Comparison of ENCODE assay signal across 2 cellular contexts in the genomic region with DNA sequence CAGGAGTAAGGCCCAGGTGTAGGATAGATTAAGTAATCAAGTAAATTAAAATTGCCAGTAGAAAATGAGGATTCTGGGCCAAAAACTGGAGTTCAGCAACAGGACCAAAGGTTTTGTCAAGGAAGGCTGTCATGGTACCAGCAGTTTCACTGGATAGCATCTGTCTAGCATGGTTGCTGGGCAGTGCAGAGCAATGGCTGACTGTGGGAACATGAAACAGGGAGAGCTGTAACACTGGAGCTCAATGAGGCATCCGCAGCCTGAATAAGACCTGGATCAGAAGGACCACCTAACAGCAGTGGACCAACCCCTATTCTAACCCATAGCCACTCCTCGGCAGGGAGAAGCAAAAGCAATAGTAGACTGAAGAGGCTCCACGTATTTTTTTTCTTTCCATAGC.
TF ChIP-seq lines count a peak whose summit lies in the region.

No MANE protein-coding gene starts in this region.

TF ChIP-seq in GM23338, 12 proteins besides CTCF, POLR2A, EP300 and RAD21 (continues in another document):
- TF ChIP-seq, protein P1, sequence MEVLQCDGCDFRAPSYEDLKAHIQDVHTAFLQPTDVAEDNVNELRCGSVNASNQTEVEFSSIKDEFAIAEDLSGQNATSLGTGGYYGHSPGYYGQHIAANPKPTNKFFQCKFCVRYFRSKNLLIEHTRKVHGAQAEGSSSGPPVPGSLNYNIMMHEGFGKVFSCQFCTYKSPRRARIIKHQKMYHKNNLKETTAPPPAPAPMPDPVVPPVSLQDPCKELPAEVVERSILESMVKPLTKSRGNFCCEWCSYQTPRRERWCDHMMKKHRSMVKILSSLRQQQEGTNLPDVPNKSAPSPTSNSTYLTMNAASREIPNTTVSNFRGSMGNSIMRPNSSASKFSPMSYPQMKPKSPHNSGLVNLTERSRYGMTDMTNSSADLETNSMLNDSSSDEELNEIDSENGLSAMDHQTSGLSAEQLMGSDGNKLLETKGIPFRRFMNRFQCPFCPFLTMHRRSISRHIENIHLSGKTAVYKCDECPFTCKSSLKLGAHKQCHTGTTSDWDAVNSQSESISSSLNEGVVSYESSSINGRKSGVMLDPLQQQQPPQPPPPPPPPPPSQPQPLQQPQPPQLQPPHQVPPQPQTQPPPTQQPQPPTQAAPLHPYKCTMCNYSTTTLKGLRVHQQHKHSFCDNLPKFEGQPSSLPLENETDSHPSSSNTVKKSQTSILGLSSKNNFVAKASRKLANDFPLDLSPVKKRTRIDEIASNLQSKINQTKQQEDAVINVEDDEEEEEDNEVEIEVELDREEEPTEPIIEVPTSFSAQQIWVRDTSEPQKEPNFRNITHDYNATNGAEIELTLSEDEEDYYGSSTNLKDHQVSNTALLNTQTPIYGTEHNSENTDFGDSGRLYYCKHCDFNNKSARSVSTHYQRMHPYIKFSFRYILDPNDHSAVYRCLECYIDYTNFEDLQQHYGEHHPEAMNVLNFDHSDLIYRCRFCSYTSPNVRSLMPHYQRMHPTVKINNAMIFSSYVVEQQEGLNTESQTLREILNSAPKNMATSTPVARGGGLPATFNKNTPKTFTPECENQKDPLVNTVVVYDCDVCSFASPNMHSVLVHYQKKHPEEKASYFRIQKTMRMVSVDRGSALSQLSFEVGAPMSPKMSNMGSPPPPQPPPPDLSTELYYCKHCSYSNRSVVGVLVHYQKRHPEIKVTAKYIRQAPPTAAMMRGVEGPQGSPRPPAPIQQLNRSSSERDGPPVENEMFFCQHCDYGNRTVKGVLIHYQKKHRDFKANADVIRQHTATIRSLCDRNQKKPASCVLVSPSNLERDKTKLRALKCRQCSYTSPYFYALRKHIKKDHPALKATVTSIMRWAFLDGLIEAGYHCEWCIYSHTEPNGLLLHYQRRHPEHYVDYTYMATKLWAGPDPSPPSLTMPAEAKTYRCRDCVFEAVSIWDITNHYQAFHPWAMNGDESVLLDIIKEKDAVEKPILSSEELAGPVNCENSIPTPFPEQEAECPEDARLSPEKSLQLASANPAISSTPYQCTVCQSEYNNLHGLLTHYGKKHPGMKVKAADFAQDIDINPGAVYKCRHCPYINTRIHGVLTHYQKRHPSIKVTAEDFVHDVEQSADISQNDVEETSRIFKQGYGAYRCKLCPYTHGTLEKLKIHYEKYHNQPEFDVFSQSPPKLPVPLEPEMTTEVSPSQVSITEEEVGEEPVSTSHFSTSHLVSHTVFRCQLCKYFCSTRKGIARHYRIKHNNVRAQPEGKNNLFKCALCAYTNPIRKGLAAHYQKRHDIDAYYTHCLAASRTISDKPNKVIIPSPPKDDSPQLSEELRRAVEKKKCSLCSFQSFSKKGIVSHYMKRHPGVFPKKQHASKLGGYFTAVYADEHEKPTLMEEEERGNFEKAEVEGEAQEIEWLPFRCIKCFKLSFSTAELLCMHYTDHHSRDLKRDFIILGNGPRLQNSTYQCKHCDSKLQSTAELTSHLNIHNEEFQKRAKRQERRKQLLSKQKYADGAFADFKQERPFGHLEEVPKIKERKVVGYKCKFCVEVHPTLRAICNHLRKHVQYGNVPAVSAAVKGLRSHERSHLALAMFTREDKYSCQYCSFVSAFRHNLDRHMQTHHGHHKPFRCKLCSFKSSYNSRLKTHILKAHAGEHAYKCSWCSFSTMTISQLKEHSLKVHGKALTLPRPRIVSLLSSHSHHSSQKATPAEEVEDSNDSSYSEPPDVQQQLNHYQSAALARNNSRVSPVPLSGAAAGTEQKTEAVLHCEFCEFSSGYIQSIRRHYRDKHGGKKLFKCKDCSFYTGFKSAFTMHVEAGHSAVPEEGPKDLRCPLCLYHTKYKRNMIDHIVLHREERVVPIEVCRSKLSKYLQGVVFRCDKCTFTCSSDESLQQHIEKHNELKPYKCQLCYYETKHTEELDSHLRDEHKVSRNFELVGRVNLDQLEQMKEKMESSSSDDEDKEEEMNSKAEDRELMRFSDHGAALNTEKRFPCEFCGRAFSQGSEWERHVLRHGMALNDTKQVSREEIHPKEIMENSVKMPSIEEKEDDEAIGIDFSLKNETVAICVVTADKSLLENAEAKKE (CRISPR knock-in tag; IDR thresholded peaks at IDR 0.05), result no peak
- no peak for TF ChIP-seq EZH2phosphoT487 (IDR thresholded peaks at IDR 0.05; ENCODE audit: unreplicated experiment)
- no peak for TF ChIP-seq ZNF331 (CRISPR knock-in tag; IDR thresholded peaks at IDR 0.05; ENCODE audit: low read depth)
- TF ChIP-seq STAT1 (IDR thresholded peaks at IDR 0.05; ENCODE audit: unreplicated experiment), result no peak
- no peak for TF ChIP-seq POLR2AphosphoS5 (IDR thresholded peaks at IDR 0.05; ENCODE audit: low read depth)
- TF ChIP-seq, protein P2, sequence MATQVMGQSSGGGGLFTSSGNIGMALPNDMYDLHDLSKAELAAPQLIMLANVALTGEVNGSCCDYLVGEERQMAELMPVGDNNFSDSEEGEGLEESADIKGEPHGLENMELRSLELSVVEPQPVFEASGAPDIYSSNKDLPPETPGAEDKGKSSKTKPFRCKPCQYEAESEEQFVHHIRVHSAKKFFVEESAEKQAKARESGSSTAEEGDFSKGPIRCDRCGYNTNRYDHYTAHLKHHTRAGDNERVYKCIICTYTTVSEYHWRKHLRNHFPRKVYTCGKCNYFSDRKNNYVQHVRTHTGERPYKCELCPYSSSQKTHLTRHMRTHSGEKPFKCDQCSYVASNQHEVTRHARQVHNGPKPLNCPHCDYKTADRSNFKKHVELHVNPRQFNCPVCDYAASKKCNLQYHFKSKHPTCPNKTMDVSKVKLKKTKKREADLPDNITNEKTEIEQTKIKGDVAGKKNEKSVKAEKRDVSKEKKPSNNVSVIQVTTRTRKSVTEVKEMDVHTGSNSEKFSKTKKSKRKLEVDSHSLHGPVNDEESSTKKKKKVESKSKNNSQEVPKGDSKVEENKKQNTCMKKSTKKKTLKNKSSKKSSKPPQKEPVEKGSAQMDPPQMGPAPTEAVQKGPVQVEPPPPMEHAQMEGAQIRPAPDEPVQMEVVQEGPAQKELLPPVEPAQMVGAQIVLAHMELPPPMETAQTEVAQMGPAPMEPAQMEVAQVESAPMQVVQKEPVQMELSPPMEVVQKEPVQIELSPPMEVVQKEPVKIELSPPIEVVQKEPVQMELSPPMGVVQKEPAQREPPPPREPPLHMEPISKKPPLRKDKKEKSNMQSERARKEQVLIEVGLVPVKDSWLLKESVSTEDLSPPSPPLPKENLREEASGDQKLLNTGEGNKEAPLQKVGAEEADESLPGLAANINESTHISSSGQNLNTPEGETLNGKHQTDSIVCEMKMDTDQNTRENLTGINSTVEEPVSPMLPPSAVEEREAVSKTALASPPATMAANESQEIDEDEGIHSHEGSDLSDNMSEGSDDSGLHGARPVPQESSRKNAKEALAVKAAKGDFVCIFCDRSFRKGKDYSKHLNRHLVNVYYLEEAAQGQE (IDR thresholded peaks at IDR 0.05; ENCODE audit: unreplicated experiment), result no peak
- TF ChIP-seq, protein P3, sequence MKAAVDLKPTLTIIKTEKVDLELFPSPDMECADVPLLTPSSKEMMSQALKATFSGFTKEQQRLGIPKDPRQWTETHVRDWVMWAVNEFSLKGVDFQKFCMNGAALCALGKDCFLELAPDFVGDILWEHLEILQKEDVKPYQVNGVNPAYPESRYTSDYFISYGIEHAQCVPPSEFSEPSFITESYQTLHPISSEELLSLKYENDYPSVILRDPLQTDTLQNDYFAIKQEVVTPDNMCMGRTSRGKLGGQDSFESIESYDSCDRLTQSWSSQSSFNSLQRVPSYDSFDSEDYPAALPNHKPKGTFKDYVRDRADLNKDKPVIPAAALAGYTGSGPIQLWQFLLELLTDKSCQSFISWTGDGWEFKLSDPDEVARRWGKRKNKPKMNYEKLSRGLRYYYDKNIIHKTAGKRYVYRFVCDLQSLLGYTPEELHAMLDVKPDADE (IDR thresholded peaks at IDR 0.05), result no peak
- no peak for TF ChIP-seq EZH2 (IDR thresholded peaks at IDR 0.05; ENCODE audit: low read depth, unreplicated experiment)
- TF ChIP-seq NANOG (IDR thresholded peaks at IDR 0.05; ENCODE audit: borderline replicate concordance), result no peak
- no peak for TF ChIP-seq CREB1 (CRISPR knock-in tag; IDR thresholded peaks at IDR 0.05; ENCODE audit: low read depth)

TF ChIP-seq in WTC11, 78 proteins besides CTCF, POLR2A, EP300 and RAD21 (continued from another document):
- TF ChIP-seq KAT7 (CRISPR knock-in tag; IDR thresholded peaks at IDR 0.05; ENCODE audit: borderline replicate concordance) (no peak), ETV6 (CRISPR knock-in tag; IDR thresholded peaks at IDR 0.05) (no peak), ZNF396 (CRISPR knock-in tag; IDR thresholded peaks at IDR 0.05; ENCODE audit: borderline replicate concordance) (no peak), RORB (CRISPR knock-in tag; IDR thresholded peaks at IDR 0.05) (no peak), MYBL2 (CRISPR knock-in tag; IDR thresholded peaks at IDR 0.05) (no peak), ZNF232 (CRISPR knock-in tag; IDR thresholded peaks at IDR 0.05) (no peak), SP1 (CRISPR knock-in tag; conservative IDR thresholded peaks at IDR 0.05) (no peak), ATF1 (CRISPR knock-in tag; IDR thresholded peaks at IDR 0.05) (no peak)
- TF ChIP-seq, protein P4, sequence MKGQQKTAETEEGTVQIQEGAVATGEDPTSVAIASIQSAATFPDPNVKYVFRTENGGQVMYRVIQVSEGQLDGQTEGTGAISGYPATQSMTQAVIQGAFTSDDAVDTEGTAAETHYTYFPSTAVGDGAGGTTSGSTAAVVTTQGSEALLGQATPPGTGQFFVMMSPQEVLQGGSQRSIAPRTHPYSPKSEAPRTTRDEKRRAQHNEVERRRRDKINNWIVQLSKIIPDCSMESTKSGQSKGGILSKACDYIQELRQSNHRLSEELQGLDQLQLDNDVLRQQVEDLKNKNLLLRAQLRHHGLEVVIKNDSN (CRISPR knock-in tag; IDR thresholded peaks at IDR 0.05), result no peak
- TF ChIP-seq, protein P5, sequence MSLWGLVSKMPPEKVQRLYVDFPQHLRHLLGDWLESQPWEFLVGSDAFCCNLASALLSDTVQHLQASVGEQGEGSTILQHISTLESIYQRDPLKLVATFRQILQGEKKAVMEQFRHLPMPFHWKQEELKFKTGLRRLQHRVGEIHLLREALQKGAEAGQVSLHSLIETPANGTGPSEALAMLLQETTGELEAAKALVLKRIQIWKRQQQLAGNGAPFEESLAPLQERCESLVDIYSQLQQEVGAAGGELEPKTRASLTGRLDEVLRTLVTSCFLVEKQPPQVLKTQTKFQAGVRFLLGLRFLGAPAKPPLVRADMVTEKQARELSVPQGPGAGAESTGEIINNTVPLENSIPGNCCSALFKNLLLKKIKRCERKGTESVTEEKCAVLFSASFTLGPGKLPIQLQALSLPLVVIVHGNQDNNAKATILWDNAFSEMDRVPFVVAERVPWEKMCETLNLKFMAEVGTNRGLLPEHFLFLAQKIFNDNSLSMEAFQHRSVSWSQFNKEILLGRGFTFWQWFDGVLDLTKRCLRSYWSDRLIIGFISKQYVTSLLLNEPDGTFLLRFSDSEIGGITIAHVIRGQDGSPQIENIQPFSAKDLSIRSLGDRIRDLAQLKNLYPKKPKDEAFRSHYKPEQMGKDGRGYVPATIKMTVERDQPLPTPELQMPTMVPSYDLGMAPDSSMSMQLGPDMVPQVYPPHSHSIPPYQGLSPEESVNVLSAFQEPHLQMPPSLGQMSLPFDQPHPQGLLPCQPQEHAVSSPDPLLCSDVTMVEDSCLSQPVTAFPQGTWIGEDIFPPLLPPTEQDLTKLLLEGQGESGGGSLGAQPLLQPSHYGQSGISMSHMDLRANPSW (CRISPR knock-in tag; conservative IDR thresholded peaks at IDR 0.05; ENCODE audit: low read depth), result no peak
